Comparison of ENCODE assay signal across 17 cellular contexts in genomic region chr3:145903472-145904013, GRCh38.
DNase-seq lines count a peak whose midpoint lies in the region; ATAC-seq, FAIRE-seq and TF ChIP-seq lines count a peak whose summit lies in the region.
"Had no signal": no experiment of that assay in that cellular context is flagged by ENCODE, and none has a peak within 500 bp of the region (broad histone marks: within the 10 kb centered on the region; RNA-seq: fewer than 3 reads in every experiment).

No MANE protein-coding gene starts in this region.

- DNase-seq in stimulated activated naive CD8-positive, alpha-beta T cell treated with anti-CD3 and anti-CD28 coated beads, Interleukin-15, amount 100 ng/mL, for 72 hours, result no peak
- no peak for DNase-seq in stimulated activated naive CD8-positive, alpha-beta T cell treated with anti-CD3 and anti-CD28 coated beads, Interleukin-15, Interleukin-2, amounts not matched to agents 100 U/mL and 50 U/mL, for 24 hours
- DNase-seq in NCI-H774 (lab: John Stamatoyannopoulos, UW), result peak; percentile 62
- DNase-seq in naive thymus-derived CD4-positive, alpha-beta T cell, result no peak
- no peak for DNase-seq in GM12892 (ENCODE audit: insufficient read length)
- no peak for DNase-seq in activated gamma-delta T cell (lab: John Stamatoyannopoulos, UW)
- DNase-seq: CD4-positive, alpha-beta T cell; EL; GM23248; KBM-7; NCI-H1694 treated with DMSO at 0.1 percent for 48 hours; PC-9; T-helper 17 cell had no signal

- H3K36me3 ChIP-seq in naive thymus-derived CD4-positive, alpha-beta T cell (ENCODE audit: control insufficient read depth in 2 of 3, insufficient read depth in 3 of 3, low read length in 3 of 3), result no peaks in the 10 kb centered on the region

- TF ChIP-seq POLR2A in GM12892 (IDR thresholded peaks at IDR 0.05; ENCODE audit: low read depth, low read length), result no peak

- no peaks in the 10 kb centered on the region for H3K4me1 ChIP-seq in naive thymus-derived CD4-positive, alpha-beta T cell (ENCODE audit: control insufficient read depth in 2 of 2, insufficient read depth in 2 of 2, low read length in 2 of 2)

- no peak overlapping the region for H3K27ac Mint-ChIP-seq in stimulated activated naive CD8-positive, alpha-beta T cell treated with anti-CD3 and anti-CD28 coated beads, Interleukin-15, amount 100 ng/mL, for 72 hours
- H3K27ac Mint-ChIP-seq in naive thymus-derived CD4-positive, alpha-beta T cell, result no peak overlapping the region
- H3K27ac Mint-ChIP-seq: B cell; CD4-positive, alpha-beta T cell; T-helper 17 cell had no signal

- H3K27me3 ChIP-seq in naive thymus-derived CD4-positive, alpha-beta T cell (ENCODE audit: control insufficient read depth in 2 of 2, insufficient read depth in 2 of 2, low read length in 2 of 2), result no peaks in the 10 kb centered on the region

- no peaks in the 10 kb centered on the region for H3K4me1 Mint-ChIP-seq in stimulated activated naive CD8-positive, alpha-beta T cell treated with anti-CD3 and anti-CD28 coated beads, Interleukin-15, amount 100 ng/mL, for 72 hours
- H3K4me1 Mint-ChIP-seq in naive thymus-derived CD4-positive, alpha-beta T cell, result no peaks in the 10 kb centered on the region
- H3K4me1 Mint-ChIP-seq: B cell, T-helper 17 cell had no signal

- CTCF ChIA-PET in naive thymus-derived CD4-positive, alpha-beta T cell (lab: Charles Lee), result no interaction called here

- H3K27ac ChIP-seq in naive thymus-derived CD4-positive, alpha-beta T cell (ENCODE audit: low read depth, low read length), result no peak overlapping the region
- H3K27ac ChIP-seq: GM23248, PC-9 had no signal

- H3K27me3 Mint-ChIP-seq in stimulated activated naive CD8-positive, alpha-beta T cell treated with anti-CD3 and anti-CD28 coated beads, Interleukin-15, amount 100 ng/mL, for 72 hours, result no peaks in the 10 kb centered on the region
- H3K27me3 Mint-ChIP-seq in naive thymus-derived CD4-positive, alpha-beta T cell, result no peaks in the 10 kb centered on the region
- H3K27me3 Mint-ChIP-seq: B cell; CD4-positive, alpha-beta T cell; T-helper 17 cell had no signal

- H3K9me3 ChIP-seq in naive thymus-derived CD4-positive, alpha-beta T cell (ENCODE audit: control insufficient read depth in 2 of 3, low read length in 3 of 3), result no peaks in the 10 kb centered on the region

- FAIRE-seq in GM12892 (lab: Jason Lieb, UNC), result no peak
- FAIRE-seq: GM18507, GM19239 had no signal

- H3K9me3 Mint-ChIP-seq in stimulated activated naive CD8-positive, alpha-beta T cell treated with anti-CD3 and anti-CD28 coated beads, Interleukin-15, amount 100 ng/mL, for 72 hours, result no peaks in the 10 kb centered on the region
- H3K9me3 Mint-ChIP-seq in naive thymus-derived CD4-positive, alpha-beta T cell, result peaks cover 0 to 6% (median 0%) of the 10 kb centered on the region in 11 donors

- H3K4me3 ChIP-seq in naive thymus-derived CD4-positive, alpha-beta T cell (ENCODE audit: low read length), result no peak overlapping the region
- H3K4me3 ChIP-seq: GM23248, PC-9 had no signal

- POLR2A ChIA-PET in naive thymus-derived CD4-positive, alpha-beta T cell (lab: Charles Lee), result no interaction called here

- intact Hi-C loops in naive thymus-derived CD4-positive, alpha-beta T cell (cut with micrococcal nuclease), result no loop called here

- ATAC-seq in stimulated activated naive CD8-positive, alpha-beta T cell treated with anti-CD3 and anti-CD28 coated beads, Interleukin-15, amount 100 ng/mL, for 72 hours, result peak; percentile 31
- ATAC-seq in stimulated activated naive CD8-positive, alpha-beta T cell treated with anti-CD3 and anti-CD28 coated beads, Interleukin-15, Interleukin-2, amounts not matched to agents 100 U/mL and 50 U/mL, for 24 hours, result no peak
- ATAC-seq in naive thymus-derived CD4-positive, alpha-beta T cell, result peak; percentile 24
- ATAC-seq in GM18907 (IDR thresholded peaks at IDR 0.05; ENCODE audit: unreplicated experiment), result no peak
- ATAC-seq: T-helper 17 cell had no signal

- no peak overlapping the region for H3K4me3 Mint-ChIP-seq in stimulated activated naive CD8-positive, alpha-beta T cell treated with anti-CD3 and anti-CD28 coated beads, Interleukin-15, amount 100 ng/mL, for 72 hours
- no peak overlapping the region for H3K4me3 Mint-ChIP-seq in naive thymus-derived CD4-positive, alpha-beta T cell
- H3K4me3 Mint-ChIP-seq: B cell; CD4-positive, alpha-beta T cell; T-helper 17 cell had no signal

- no peaks in the 10 kb centered on the region for H3K36me3 Mint-ChIP-seq in naive thymus-derived CD4-positive, alpha-beta T cell

Comparison
In these comparisons a context has a peak if more than half of its experiments do, and no peak if none do; other contexts are left out.
1. ATAC-seq: peak in stimulated activated naive CD8-positive, alpha-beta T cell treated with anti-CD3 and anti-CD28 coated beads, Interleukin-15, amount 100 ng/mL, for 72 hours (single experiment) and naive thymus-derived CD4-positive, alpha-beta T cell (single experiment); none in stimulated activated naive CD8-positive, alpha-beta T cell treated with anti-CD3 and anti-CD28 coated beads, Interleukin-15, Interleukin-2, amounts not matched to agents 100 U/mL and 50 U/mL, for 24 hours (single experiment) and GM18907 (single experiment).